In the genomic region with DNA sequence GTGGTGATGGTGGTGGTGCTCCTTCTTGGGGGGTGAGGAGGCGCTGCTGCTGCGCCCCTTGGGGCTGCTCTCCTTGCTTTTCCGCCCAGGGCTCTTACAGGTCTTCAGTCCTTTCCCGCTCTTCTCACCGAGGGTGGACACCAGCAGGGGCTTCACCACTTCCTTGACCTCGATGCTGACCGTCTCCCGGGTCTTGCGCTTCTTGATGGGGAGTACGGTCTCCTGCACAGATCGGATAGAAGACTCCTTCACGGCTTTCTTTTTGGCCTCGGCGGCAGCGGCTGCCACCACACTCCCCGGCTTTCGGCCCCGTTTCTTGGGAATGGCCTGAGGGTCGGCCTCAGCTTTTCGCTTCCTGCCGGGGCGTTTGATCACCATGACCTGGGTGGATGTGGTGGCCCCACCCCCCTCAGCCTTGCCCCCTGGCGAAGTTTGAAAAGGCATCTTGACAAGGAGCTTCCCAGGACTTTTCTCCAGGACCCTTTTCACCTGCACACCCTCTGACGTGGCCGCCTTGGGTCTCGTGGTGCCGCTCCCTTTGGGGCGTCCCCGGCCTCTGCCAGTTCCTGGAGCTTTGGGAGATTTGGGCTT, we compare ENCODE assay signal across 23 cellular contexts.
"Had no signal": no experiment of that assay in that cellular context is flagged by ENCODE, and none has a peak within 500 bp of the region (broad histone marks: within the 10 kb centered on the region; RNA-seq: fewer than 3 reads in every experiment).

No MANE protein-coding gene starts in this region.

- H3K27ac ChIP-seq: coronary artery, heart right ventricle, lower lobe of right lung, neural progenitor cell, right lobe of liver, upper lobe of right lung had no signal

- H3K36me3 Mint-ChIP-seq: activated naive CD4-positive, alpha-beta T cell treated with anti-CD3 and anti-CD28 coated beads, Interleukin-2, amount 50 U/mL, for 72 hours; natural killer cell had no signal

- H2AFZ ChIP-seq: neural progenitor cell had no signal

- H3K27me3 Mint-ChIP-seq: activated B cell treated with CpG ODN at 0.5 μM for 24 hours; activated CD8-positive, alpha-beta T cell treated with anti-CD3 and anti-CD28 coated beads for 36 hours; activated T-helper 17 cell treated with anti-CD3 and anti-CD28 coated beads, Interleukin-2, amount 50 U/mL, for 72 hours; effector memory CD8-positive, alpha-beta T cell; stimulated activated memory B cell treated with anti-CD40 and anti-IgM and Interleukin-4, amounts not matched to agents 10 μg/mL and 1 μg/mL and 100 μg/mL, for 72 hours; stimulated activated naive CD8-positive, alpha-beta T cell treated with anti-CD3 and anti-CD28 coated beads, Interleukin-15, amount 100 ng/mL, for 72 hours had no signal

- DNase-seq: activated B cell treated with CpG ODN at 0.5 μM for 24 hours; activated CD4-positive, alpha-beta T cell treated with anti-CD3 and anti-CD28 coated beads, Interleukin-2, amount 50 U/mL, for 1 hour; activated CD8-positive, alpha-beta T cell treated with anti-CD3 and anti-CD28 coated beads for 36 hours; activated T-cell treated with anti-CD3 and anti-CD28 coated beads, Interleukin-2, amount 50 U/mL, for 4 hours; cerebellar nuclear complex; effector memory CD8-positive, alpha-beta T cell; heart right ventricle; lower lobe of right lung; mesendoderm; natural killer cell; occipital lobe; right lobe of liver; stimulated activated CD4-positive, alpha-beta T cell treated with anti-CD3 and anti-CD28 coated beads, Interleukin-4, amount 100 ng/mL, for 24 hours; stimulated activated naive CD8-positive, alpha-beta T cell treated with anti-CD3 and anti-CD28 coated beads, Interleukin-15, amount 100 ng/mL, for 72 hours; T-helper 1 cell; thyroid gland; upper lobe of right lung had no signal

- H3K4me2 ChIP-seq: neural progenitor cell had no signal

- H3K4me1 Mint-ChIP-seq: activated B cell treated with CpG ODN at 0.5 μM for 24 hours; activated T-helper 17 cell treated with anti-CD3 and anti-CD28 coated beads, Interleukin-2, amount 50 U/mL, for 72 hours had no signal

- H3K4me1 ChIP-seq: lower lobe of right lung, neural progenitor cell, upper lobe of right lung had no signal

- H3K9ac ChIP-seq: neural progenitor cell had no signal

- H3K36me3 ChIP-seq: neural progenitor cell had no signal

- H3K4me3 ChIP-seq: coronary artery, heart right ventricle, lower lobe of right lung, neural progenitor cell, right lobe of liver, thyroid gland, upper lobe of right lung had no signal

- H3K27ac Mint-ChIP-seq: activated B cell treated with CpG ODN at 0.5 μM for 24 hours; activated CD8-positive, alpha-beta T cell treated with anti-CD3 and anti-CD28 coated beads for 36 hours; activated naive CD4-positive, alpha-beta T cell treated with anti-CD3 and anti-CD28 coated beads, Interleukin-2, amount 50 U/mL, for 72 hours; activated T-helper 17 cell treated with anti-CD3 and anti-CD28 coated beads, Interleukin-2, amount 50 U/mL, for 72 hours; effector memory CD8-positive, alpha-beta T cell; natural killer cell; neural progenitor cell; stimulated activated memory B cell treated with anti-CD40 and anti-IgM and Interleukin-4, amounts not matched to agents 10 μg/mL and 1 μg/mL and 100 μg/mL, for 72 hours; stimulated activated naive CD8-positive, alpha-beta T cell treated with anti-CD3 and anti-CD28 coated beads, Interleukin-15, amount 100 ng/mL, for 72 hours; T-helper 2 cell treated with Interferon-gamma antibody and Interleukin-4, amounts not matched to agents 5 μg/mL and 100 μg/mL, for 36 hours had no signal

- H3K9me3 Mint-ChIP-seq: activated B cell treated with CpG ODN at 0.5 μM for 24 hours; activated CD8-positive, alpha-beta T cell treated with anti-CD3 and anti-CD28 coated beads for 36 hours; activated naive CD4-positive, alpha-beta T cell treated with anti-CD3 and anti-CD28 coated beads, Interleukin-2, amount 50 U/mL, for 72 hours; activated T-cell treated with anti-CD3 and anti-CD28 coated beads, Interleukin-2, amount 50 U/mL, for 4 hours; activated T-helper 17 cell treated with anti-CD3 and anti-CD28 coated beads, Interleukin-2, amount 50 U/mL, for 72 hours; effector memory CD8-positive, alpha-beta T cell; natural killer cell; stimulated activated memory B cell treated with anti-CD40 and anti-IgM and Interleukin-4, amounts not matched to agents 10 μg/mL and 1 μg/mL and 100 μg/mL, for 72 hours; stimulated activated naive CD8-positive, alpha-beta T cell treated with anti-CD3 and anti-CD28 coated beads, Interleukin-15, amount 100 ng/mL, for 72 hours; T-helper 2 cell treated with Interferon-gamma antibody and Interleukin-4, amounts not matched to agents 5 μg/mL and 100 μg/mL, for 36 hours had no signal

- H3K4me3 Mint-ChIP-seq: activated B cell treated with CpG ODN at 0.5 μM for 24 hours; activated CD8-positive, alpha-beta T cell treated with anti-CD3 and anti-CD28 coated beads for 36 hours; activated T-cell treated with anti-CD3 and anti-CD28 coated beads, Interleukin-2, amount 50 U/mL, for 4 hours; activated T-helper 17 cell treated with anti-CD3 and anti-CD28 coated beads, Interleukin-2, amount 50 U/mL, for 72 hours; effector memory CD8-positive, alpha-beta T cell; natural killer cell; neural progenitor cell; stimulated activated memory B cell treated with anti-CD40 and anti-IgM and Interleukin-4, amounts not matched to agents 10 μg/mL and 1 μg/mL and 100 μg/mL, for 72 hours; stimulated activated naive CD8-positive, alpha-beta T cell treated with anti-CD3 and anti-CD28 coated beads, Interleukin-15, amount 100 ng/mL, for 72 hours; T-helper 2 cell treated with Interferon-gamma antibody and Interleukin-4, amounts not matched to agents 5 μg/mL and 100 μg/mL, for 36 hours had no signal

- H3K27me3 ChIP-seq: neural progenitor cell, right lobe of liver, thyroid gland, upper lobe of right lung had no signal

- H3K9me3 ChIP-seq: heart right ventricle, lower lobe of right lung, right lobe of liver, thyroid gland, upper lobe of right lung had no signal
